19 cellular contexts compared by ENCODE assay signal in genomic region chr2:18309188-18309587, GRCh38.
"Had no signal": no experiment of that assay in that cellular context is flagged by ENCODE, and none has a peak within 500 bp of the region (broad histone marks: within the 10 kb centered on the region; RNA-seq: fewer than 3 reads in every experiment).

No MANE protein-coding gene starts in this region.

- H3K4me3 ChIP-seq: colonic mucosa, esophagus squamous epithelium, gastrocnemius medialis, heart right ventricle, left lung, lower lobe of right lung, mucosa of descending colon had no signal

- DNase-seq: colonic mucosa; cortex of kidney; effector CD8-positive, alpha-beta T cell; effector memory CD8-positive, alpha-beta T cell; endodermal cell; erythroblast; esophagus squamous epithelium; foreskin melanocyte; gastrocnemius medialis; glutamatergic neuron; head of caudate nucleus; heart right ventricle; hippocampal formation; left cardiac atrium; left lung; left ventricle myocardium superior; lower lobe of right lung; mucosa of descending colon had no signal

- H3K36me3 ChIP-seq: colonic mucosa, esophagus squamous epithelium, gastrocnemius medialis, heart right ventricle, left lung, lower lobe of right lung had no signal

- H3K27me3 ChIP-seq: colonic mucosa, esophagus squamous epithelium, gastrocnemius medialis, heart right ventricle, left lung had no signal

- H3K9me3 ChIP-seq: colonic mucosa, esophagus squamous epithelium, gastrocnemius medialis, left lung, lower lobe of right lung, mucosa of descending colon had no signal

- H3K4me1 ChIP-seq: colonic mucosa, gastrocnemius medialis, heart right ventricle, left lung, lower lobe of right lung had no signal

- H3K27ac ChIP-seq: colonic mucosa, epithelial cell of prostate, esophagus squamous epithelium, gastrocnemius medialis, heart right ventricle, left lung, lower lobe of right lung had no signal
